In genomic region chr4:99088485-99089365, GRCh38 we compare ENCODE assay signal across 1 cellular context.
TF ChIP-seq lines count a peak whose summit lies in the region.

ADH5 (minus strand) TSS chr4:99088788; CDS start chr4:99088700, 88 bp downstream.

TF ChIP-seq in HepG2, 621 proteins besides CTCF, POLR2A, EP300 and RAD21 (continued from another document and continues in another):
- TF ChIP-seq HNF1B (CRISPR knock-in tag; IDR thresholded peaks at IDR 0.05) = peak; percentile 58
- TF ChIP-seq STAG1 (CRISPR knock-in tag; IDR thresholded peaks at IDR 0.05) = peak; percentile 8; the same call in 1 of the 2 replicates
- no peak for TF ChIP-seq ZNF3 (CRISPR knock-in tag; IDR thresholded peaks at IDR 0.05)
- 0 out of 2 replicates have a peak, but pooled peaks have one; percentile 57 for TF ChIP-seq ZSCAN5A (CRISPR knock-in tag; IDR thresholded peaks at IDR 0.05; ENCODE audit: borderline replicate concordance)
- TF ChIP-seq USF2 (IDR thresholded peaks at IDR 0.05; ENCODE audit: low read depth, low read length) = no peak
- TF ChIP-seq USF2 (CRISPR knock-in tag; IDR thresholded peaks at IDR 0.05; ENCODE audit: borderline replicate concordance) = no peak; the same call in 1 of the 2 replicates
- TF ChIP-seq GZF1 (CRISPR knock-in tag; IDR thresholded peaks at IDR 0.05) = 0 out of 2 replicates have a peak, but pooled peaks have one; percentile 17
- TF ChIP-seq TOE1 (CRISPR knock-in tag; IDR thresholded peaks at IDR 0.05) = no peak; the same call in 1 of the 2 replicates
- TF ChIP-seq ZEB1 (IDR thresholded peaks at IDR 0.05; ENCODE audit: insufficient replicate concordance, low read depth) = peak; percentile 54
- TF ChIP-seq ZNF563 (CRISPR knock-in tag; IDR thresholded peaks at IDR 0.05) = peak; percentile 64; the same call in 1 of the 2 replicates
- peak; percentile 78 for TF ChIP-seq SRSF1 (optimal IDR thresholded peaks at IDR 0.05; ENCODE audit: low read depth, low read length)
- TF ChIP-seq IKZF4 (CRISPR knock-in tag; IDR thresholded peaks at IDR 0.05; ENCODE audit: borderline replicate concordance, low read depth, not compliant biosample characterization) = peak; percentile 83
- peak; percentile 87 for TF ChIP-seq HOXA5 (CRISPR knock-in tag; IDR thresholded peaks at IDR 0.05)
- TF ChIP-seq NFYC (CRISPR knock-in tag; IDR thresholded peaks at IDR 0.05) = no peak; the same call in 1 of the 2 replicates
- TF ChIP-seq BORCS8-MEF2B (CRISPR knock-in tag; IDR thresholded peaks at IDR 0.05) = peak; percentile 71; the same call in 1 of the 2 replicates
- no peak for TF ChIP-seq LCORL (IDR thresholded peaks at IDR 0.05)
- peak; percentile 32; the same call in 1 of the 2 replicates for TF ChIP-seq LCORL (CRISPR knock-in tag; IDR thresholded peaks at IDR 0.05)
- peak; percentile 24; the same call in 1 of the 2 replicates for TF ChIP-seq ZBTB3 (CRISPR knock-in tag; IDR thresholded peaks at IDR 0.05; ENCODE audit: borderline replicate concordance, low read depth)
- TF ChIP-seq EEA1 (CRISPR knock-in tag; IDR thresholded peaks at IDR 0.05; ENCODE audit: borderline replicate concordance) = no peak
- peak; percentile 73 for TF ChIP-seq THAP9 (CRISPR knock-in tag; IDR thresholded peaks at IDR 0.05; ENCODE audit: borderline replicate concordance)
- no peak for TF ChIP-seq NR3C1 (CRISPR knock-in tag; IDR thresholded peaks at IDR 0.05)
- TF ChIP-seq ZNF800 (CRISPR knock-in tag; IDR thresholded peaks at IDR 0.05) = no peak
- no peak for TF ChIP-seq SUZ12 (IDR thresholded peaks at IDR 0.05; ENCODE audit: low read depth, low read length)
- TF ChIP-seq TBX3 (IDR thresholded peaks at IDR 0.05; ENCODE audit: borderline replicate concordance) = no peak
- peak; percentile 91 for TF ChIP-seq ZFX (CRISPR knock-in tag; IDR thresholded peaks at IDR 0.05; ENCODE audit: low read depth)
- peak; percentile 80 for TF ChIP-seq ZNF691 (CRISPR knock-in tag; IDR thresholded peaks at IDR 0.05; ENCODE audit: borderline replicate concordance, low read depth)
- TF ChIP-seq ARNT2 (CRISPR knock-in tag; IDR thresholded peaks at IDR 0.05; ENCODE audit: low read depth) = 0 out of 2 replicates have a peak, but pooled peaks have one; percentile 68
- TF ChIP-seq FOXA3 (CRISPR knock-in tag; IDR thresholded peaks at IDR 0.05) = peak; percentile 52
- TF ChIP-seq PHF8 (CRISPR knock-in tag; IDR thresholded peaks at IDR 0.05) = peak; percentile 78
- TF ChIP-seq ZNF484 (CRISPR knock-in tag; IDR thresholded peaks at IDR 0.05; ENCODE audit: borderline replicate concordance, low read depth) = no peak
- TF ChIP-seq MAZ (IDR thresholded peaks at IDR 0.05; ENCODE audit: borderline replicate concordance, low read depth, low read length) = no peak; the same call in 1 of the 2 replicates
- peak; percentile 71; the same call in 1 of the 2 replicates for TF ChIP-seq MAZ (CRISPR knock-in tag; IDR thresholded peaks at IDR 0.05; ENCODE audit: low read depth)
- peak; percentile 19; the same call in 1 of the 2 replicates for TF ChIP-seq NFYB (CRISPR knock-in tag; IDR thresholded peaks at IDR 0.05)
- peak; percentile 76 for TF ChIP-seq ZNF281 (CRISPR knock-in tag; IDR thresholded peaks at IDR 0.05; ENCODE audit: borderline replicate concordance)
- 0 out of 2 replicates have a peak, but pooled peaks have one; percentile 39 for TF ChIP-seq EED (CRISPR knock-in tag; IDR thresholded peaks at IDR 0.05)
- peak; percentile 52; the same call in 1 of the 2 replicates for TF ChIP-seq ZNF296 (CRISPR knock-in tag; conservative IDR thresholded peaks at IDR 0.05)
- no peak for TF ChIP-seq ZNF629 (CRISPR knock-in tag; conservative IDR thresholded peaks at IDR 0.05)
- no peak for TF ChIP-seq SYNCRIP (IDR thresholded peaks at IDR 0.05; ENCODE audit: insufficient read depth, low read depth, low read length)
- TF ChIP-seq RNF2 (conservative IDR thresholded peaks at IDR 0.05; ENCODE audit: low read depth) = no peak
- TF ChIP-seq MTF1 (CRISPR knock-in tag; IDR thresholded peaks at IDR 0.05) = 0 out of 2 replicates have a peak, but pooled peaks have one; percentile 45
- peak; percentile 27 for TF ChIP-seq HNRNPLL (IDR thresholded peaks at IDR 0.05; ENCODE audit: low read depth, low read length, poor library complexity, severe bottlenecking)
- TF ChIP-seq ZNF784 (CRISPR knock-in tag; IDR thresholded peaks at IDR 0.05; ENCODE audit: borderline replicate concordance) = no peak
- TF ChIP-seq ZNF639 (CRISPR knock-in tag; conservative IDR thresholded peaks at IDR 0.05) = no peak
- TF ChIP-seq TBL1XR1 (IDR thresholded peaks at IDR 0.05; ENCODE audit: borderline replicate concordance, low read length, partially characterized antibody) = no peak
